ENCODE assay signal across 12 cellular contexts in genomic region chr16:24537474-24538337, GRCh38. TPM values are rescaled to one million over a fixed set of nuclear protein-coding genes. Genes with fewer than 3 reads are reported as not detected.
DNase-seq lines count a peak whose midpoint lies in the region; ATAC-seq and TF ChIP-seq lines count a peak whose summit lies in the region.
"Had no signal": no experiment of that assay in that cellular context is flagged by ENCODE, and none has a peak within 500 bp of the region (broad histone marks: within the 10 kb centered on the region; RNA-seq: fewer than 3 reads in every experiment).

No MANE protein-coding gene starts in this region.

- no peak for TF ChIP-seq CTCF in OCI-LY7 (conservative IDR thresholded peaks at IDR 0.05; ENCODE audit: low read length)
- no peak for TF ChIP-seq CTCF in upper lobe of left lung (IDR thresholded peaks at IDR 0.05)

- no peaks in the 10 kb centered on the region for H3K36me3 ChIP-seq in CD4-positive, alpha-beta memory T cell (ENCODE audit: insufficient read depth, low read length)
- peaks cover 28% of the 10 kb centered on the region for H3K36me3 ChIP-seq in OCI-LY7 (ENCODE audit: insufficient read depth, low read length)
- no peaks in the 10 kb centered on the region for H3K36me3 ChIP-seq in upper lobe of left lung
- H3K36me3 ChIP-seq: breast epithelium had no signal

- no peak for ATAC-seq in central memory CD8-positive, alpha-beta T cell (replicated peaks; ENCODE audit: extremely low read depth, poor library complexity, severe bottlenecking)
- ATAC-seq in upper lobe of left lung (ENCODE audit: low FRiP score in 2 of 2) = no peak
- ATAC-seq: heart left ventricle; stimulated activated memory B cell treated with anti-CD40 and anti-IgM and Interleukin-4, amounts not matched to agents 10 μg/mL and 1 μg/mL and 100 μg/mL, for 72 hours had no signal

- peaks cover 0 to 1% of the 10 kb centered on the region in 2 donors for H3K27me3 Mint-ChIP-seq in CD4-positive, alpha-beta memory T cell
- H3K27me3 Mint-ChIP-seq in central memory CD8-positive, alpha-beta T cell = no peaks in the 10 kb centered on the region
- H3K27me3 Mint-ChIP-seq: stimulated activated memory B cell treated with anti-CD40 and anti-IgM and Interleukin-4, amounts not matched to agents 10 μg/mL and 1 μg/mL and 100 μg/mL, for 72 hours had no signal

- peak overlapping the region; percentile 26 for H3K4me2 ChIP-seq in OCI-LY7 (ENCODE audit: low read length)

- H3K4me1 ChIP-seq in CD4-positive, alpha-beta memory T cell (ENCODE audit: insufficient read depth, low read length) = peaks cover 18% of the 10 kb centered on the region
- peaks cover 27% of the 10 kb centered on the region for H3K4me1 ChIP-seq in OCI-LY7 (ENCODE audit: insufficient read depth, low read length, poor library complexity, severe bottlenecking)
- H3K4me1 ChIP-seq in upper lobe of left lung = peaks cover 10 to 16% (median 13%) of the 10 kb centered on the region in 4 donors
- H3K4me1 ChIP-seq: breast epithelium had no signal

- no peaks in the 10 kb centered on the region for H3K27me3 ChIP-seq in CD4-positive, alpha-beta memory T cell (ENCODE audit: insufficient read depth, low read length)
- no peaks in the 10 kb centered on the region for H3K27me3 ChIP-seq in upper lobe of left lung
- H3K27me3 ChIP-seq: breast epithelium, heart left ventricle had no signal

- H3K27ac ChIP-seq in CD4-positive, alpha-beta memory T cell (ENCODE audit: low read depth, low read length) = no peak overlapping the region
- H3K27ac ChIP-seq in OCI-LY7 (ENCODE audit: low read depth, low read length, poor library complexity, severe bottlenecking) (no peak overlapping the region), upper lobe of left lung (no peak overlapping the region)

- peak overlapping the region in 5 of 7 donors; percentile 60 to 88 (median 65) for H3K27ac Mint-ChIP-seq in CD4-positive, alpha-beta memory T cell
- H3K27ac Mint-ChIP-seq in central memory CD8-positive, alpha-beta T cell (ENCODE audit: low read depth) = peak overlapping the region; percentile 35

- H3K4me1 Mint-ChIP-seq in CD4-positive, alpha-beta memory T cell = peaks cover 13 to 34% (median 23%) of the 10 kb centered on the region in 4 donors
- peaks cover 32% of the 10 kb centered on the region for H3K4me1 Mint-ChIP-seq in central memory CD8-positive, alpha-beta T cell

- no peak for TF ChIP-seq POLR2A in upper lobe of left lung (IDR thresholded peaks at IDR 0.05)

- TF ChIP-seq EP300 in upper lobe of left lung (IDR thresholded peaks at IDR 0.05) = no peak

- CTCF ChIA-PET in CD4-positive, alpha-beta memory T cell (lab: Charles Lee; ENCODE audit: partially characterized antibody) = interaction anchor here (1.0 to 3.6 kb wide), 3 partner anchors 11 to 23 kb away, joined by 3 to 14 read pairs (median 4); no protein-coding TSS in a partner anchor
- CTCF ChIA-PET in OCI-LY7 (lab: Charles Lee; ENCODE audit: unreplicated experiment) = interaction anchor here (1.6 kb wide), 1 partner anchor 467 kb away, joined by 3 read pairs; no protein-coding TSS in a partner anchor

- peaks cover 0 to 2% (median 0%) of the 10 kb centered on the region in 8 donors for H3K9me3 Mint-ChIP-seq in CD4-positive, alpha-beta memory T cell
- no peaks in the 10 kb centered on the region for H3K9me3 Mint-ChIP-seq in central memory CD8-positive, alpha-beta T cell
- H3K9me3 Mint-ChIP-seq: stimulated activated memory B cell treated with anti-CD40 and anti-IgM and Interleukin-4, amounts not matched to agents 10 μg/mL and 1 μg/mL and 100 μg/mL, for 72 hours had no signal

- peaks cover 32% of the 10 kb centered on the region for H3K79me2 ChIP-seq in OCI-LY7 (ENCODE audit: insufficient read depth, low read depth, low read length)

- POLR2A ChIA-PET in CD4-positive, alpha-beta memory T cell (lab: Charles Lee; ENCODE audit: partially characterized antibody) = interaction anchor here (3.3 kb wide), 1 partner anchor 11 kb away, joined by 19 read pairs; no protein-coding TSS in a partner anchor
- POLR2A ChIA-PET in OCI-LY7 (lab: Charles Lee) = interaction anchor here (0.5 kb wide), 1 partner anchor 254 kb away, joined by 3 read pairs; no protein-coding TSS in a partner anchor

- intact Hi-C loops in CD4-positive, alpha-beta memory T cell (cut with micrococcal nuclease) = loop anchor here (2.0 kb wide), 2 partner anchors 701 to 719 kb away; partner anchors contain the start of gene ZKSCAN2
- intact Hi-C loops in OCI-LY7 (cut with micrococcal nuclease; ENCODE audit: unreplicated experiment) = no loop called here

- H3K9me3 ChIP-seq in CD4-positive, alpha-beta memory T cell (ENCODE audit: control insufficient read depth in 1 of 2, low read length in 2 of 2) = no peaks in the 10 kb centered on the region
- H3K9me3 ChIP-seq in OCI-LY7 (ENCODE audit: low read length) (no peaks in the 10 kb centered on the region), upper lobe of left lung (no peaks in the 10 kb centered on the region)
- H3K9me3 ChIP-seq: breast epithelium, heart left ventricle had no signal

- H3K4me3 ChIP-seq in CD4-positive, alpha-beta memory T cell (ENCODE audit: low read length in 2 of 2) = no peak overlapping the region
- H3K4me3 ChIP-seq in OCI-LY7 (ENCODE audit: low read depth, low read length, poor library complexity, severe bottlenecking) (no peak overlapping the region), upper lobe of left lung (no peak overlapping the region)

- H4K20me1 ChIP-seq in OCI-LY7 (ENCODE audit: insufficient read depth, low read length) = peaks cover 27% of the 10 kb centered on the region

- peaks cover 4 to 26% of the 10 kb centered on the region in 2 donors for H3K36me3 Mint-ChIP-seq in CD4-positive, alpha-beta memory T cell
- H3K36me3 Mint-ChIP-seq in central memory CD8-positive, alpha-beta T cell (ENCODE audit: insufficient read depth) = peaks cover 21% of the 10 kb centered on the region

- peak overlapping the region in 6 of 8 donors; percentile 33 to 67 (median 51) for H3K4me3 Mint-ChIP-seq in CD4-positive, alpha-beta memory T cell
- H3K4me3 Mint-ChIP-seq in central memory CD8-positive, alpha-beta T cell = peak overlapping the region; percentile 100

- peak overlapping the region; percentile 65 for H2AFZ ChIP-seq in OCI-LY7 (ENCODE audit: low read length)

- H3K9me2 ChIP-seq in OCI-LY7 (ENCODE audit: insufficient read depth, low read length) = no peaks in the 10 kb centered on the region

- peak; percentile 22 for DNase-seq in A172 (ENCODE audit: low spot score)
- DNase-seq in CD4-positive, alpha-beta memory T cell = peak in 2 of 5 donors; percentile 6 to 16
- DNase-seq in OCI-LY7 (ENCODE audit: low spot score) = peak; percentile 57
- DNase-seq in central memory CD8-positive, alpha-beta T cell (ENCODE audit: low spot score in 2 of 2) = no peak
- no peak for DNase-seq in upper lobe of left lung
- no peak for DNase-seq in COR-L47 (lab: John Stamatoyannopoulos, UW)
- no peak for DNase-seq in foreskin melanocyte
- no peak for DNase-seq in GDM1 (lab: John Stamatoyannopoulos, UW)
- DNase-seq: GOT3, heart left ventricle had no signal

- no TSS peak for BruUV-seq in OCI-LY7 (replicated peaks; lab: Mats Ljungman, UMichigan)

- WGBS in upper lobe of left lung, 2 donors = 84 to 86% methylated on average over 16 of the region's 16 CpGs

RNA-seq across cellular contexts. Expression of gene RBBP6, which starts 1.7 kb away (rescaled TPM):
- total RNA-seq in A172 (2014; rRNA removed; shearing (Covaris generic)) = 11.3 and 24.0 TPM in 2 replicates
- 100 to 1,000 TPM in 1 of 2 experiments, 10 to 100 TPM in 1; 92.6 to 102 TPM for total RNA-seq in CD4-positive, alpha-beta memory T cell
- polyA plus RNA-seq in CD4-positive, alpha-beta memory T cell = 10 to 100 TPM; 26.4 to 30.0 TPM
- 32.6 and 41.2 TPM in 2 replicates for total RNA-seq in OCI-LY7 (2014; rRNA removed; shearing (Covaris generic))
- total RNA-seq in OCI-LY7 (2022) (83.0 and 95.0 TPM in 2 replicates), upper lobe of left lung (10 to 100 TPM; 40.9 to 79.5 (median 45.4) TPM)

Comparison
In these comparisons a context has a peak if more than half of its experiments do, and no peak if none do; other contexts are left out.
1. DNase-seq: peak in A172 (single experiment) and OCI-LY7 (single experiment); none in central memory CD8-positive, alpha-beta T cell (0 of 2), upper lobe of left lung (0 of 2), COR-L47 (single experiment), foreskin melanocyte (single experiment) and GDM1 (single experiment).